22 cellular contexts compared by ENCODE assay signal in the genomic region with DNA sequence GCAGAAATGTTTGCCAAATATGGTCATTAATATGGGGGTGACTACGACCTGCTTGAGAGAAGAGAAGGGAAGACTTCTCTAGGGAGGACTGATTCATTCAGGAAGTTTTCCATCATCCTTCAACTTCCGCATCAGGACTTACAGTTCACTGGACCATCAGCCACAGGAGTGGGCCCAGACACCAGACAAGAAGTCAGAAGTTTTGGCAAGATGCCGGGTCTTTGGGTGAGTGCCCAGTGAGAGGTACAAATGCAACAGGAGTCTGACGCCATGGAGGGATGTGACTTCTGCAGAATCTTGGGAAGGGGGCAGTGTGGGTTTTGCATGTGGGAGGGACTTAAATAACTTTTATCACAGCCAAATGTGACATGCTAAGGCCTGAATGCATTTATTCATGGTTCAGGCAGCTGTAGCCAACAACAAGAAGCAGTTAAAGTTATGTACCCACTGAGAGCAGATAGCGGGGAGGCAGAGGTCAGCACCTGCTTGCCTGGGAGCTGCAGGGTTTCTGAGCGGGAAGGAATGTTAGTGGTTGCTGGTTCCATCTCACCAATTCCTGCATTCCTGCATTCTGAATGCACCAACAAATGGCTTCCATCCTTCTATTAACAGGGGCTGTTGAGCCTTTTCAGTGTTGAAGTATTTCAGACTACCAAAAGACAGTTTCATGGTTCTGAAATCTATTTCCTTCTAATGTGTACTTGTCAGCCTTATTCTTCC.
A peak's percentile ranks its signal among the peaks of the same experiment; 100 is the strongest.
DNase-seq lines count a peak whose midpoint lies in the region; ATAC-seq and TF ChIP-seq lines count a peak whose summit lies in the region.
"Had no signal": no experiment of that assay in that cellular context is flagged by ENCODE, and none has a peak within 500 bp of the region (broad histone marks: within the 10 kb centered on the region; RNA-seq: fewer than 3 reads in every experiment).

No MANE protein-coding gene starts in this region.

- ATAC-seq in heart right ventricle: no peak
- ATAC-seq in GM21515 (IDR thresholded peaks at IDR 0.05; ENCODE audit: unreplicated experiment): no peak
- ATAC-seq in stimulated activated naive CD8-positive, alpha-beta T cell treated with anti-CD3 and anti-CD28 coated beads, Interleukin-15, amount 100 ng/mL, for 72 hours: no peak
- ATAC-seq: Panc1 had no signal

- in situ Hi-C loops in astrocyte of the cerebellum (cut with HindIII; ENCODE audit: low sequenced_read_pairs): no loop called here

- H3K4me1 Mint-ChIP-seq in stimulated activated naive CD8-positive, alpha-beta T cell treated with anti-CD3 and anti-CD28 coated beads, Interleukin-15, amount 100 ng/mL, for 72 hours: no peaks in the 10 kb centered on the region
- H3K4me1 Mint-ChIP-seq: B cell, CD14-positive monocyte had no signal

- no peak overlapping the region for H3K27ac Mint-ChIP-seq in stimulated activated naive CD8-positive, alpha-beta T cell treated with anti-CD3 and anti-CD28 coated beads, Interleukin-15, amount 100 ng/mL, for 72 hours
- H3K27ac Mint-ChIP-seq: B cell, CD14-positive monocyte had no signal

- H3K27ac ChIP-seq in esophagus muscularis mucosa (replicated peaks in 1 of 4) (no peak overlapping the region), thyroid gland (no peak overlapping the region), heart right ventricle (no peak overlapping the region)
- H3K27ac ChIP-seq: 22Rv1 had no signal

- WGBS in esophagus muscularis mucosa: 51% methylated on average over 6 of the region's 6 CpGs
- 51 to 52% methylated on average over 5 to 6 of the region's 6 CpGs for whole genome bisulfite sequencing in thyroid gland, 2 donors
- 67 to 69% methylated on average over 6 of the region's 6 CpGs for WGBS in heart right ventricle, 2 donors

- H3K4me3 Mint-ChIP-seq in stimulated activated naive CD8-positive, alpha-beta T cell treated with anti-CD3 and anti-CD28 coated beads, Interleukin-15, amount 100 ng/mL, for 72 hours: no peak overlapping the region
- H3K4me3 Mint-ChIP-seq: B cell, CD14-positive monocyte had no signal

- intact Hi-C loops in esophagus muscularis mucosa (cut with DNase I) (no loop called here), thyroid gland (cut with DNase I) (no loop called here), heart right ventricle (cut with DNase I) (no loop called here)

- H3K36me3 ChIP-seq in esophagus muscularis mucosa (no peaks in the 10 kb centered on the region), thyroid gland (no peaks in the 10 kb centered on the region), heart right ventricle (no peaks in the 10 kb centered on the region)
- H3K36me3 ChIP-seq: MG63 had no signal

- TF ChIP-seq CTCF in astrocyte of the cerebellum (IDR thresholded peaks at IDR 0.05; ENCODE audit: low read depth, low read length, missing control alignments): no peak
- TF ChIP-seq CTCF in esophagus muscularis mucosa (IDR thresholded peaks at IDR 0.05): no peak
- TF ChIP-seq CTCF in thyroid gland (IDR thresholded peaks at IDR 0.05): no peak
- TF ChIP-seq CTCF in heart right ventricle (IDR thresholded peaks at IDR 0.05): no peak

- no peak for TF ChIP-seq EP300 in esophagus muscularis mucosa (IDR thresholded peaks at IDR 0.05)

- no peak overlapping the region for H3K4me3 ChIP-seq in astrocyte of the cerebellum (ENCODE audit: low read depth, low read length)
- no peak overlapping the region for H3K4me3 ChIP-seq in esophagus muscularis mucosa
- H3K4me3 ChIP-seq in thyroid gland (replicated peaks in 1 of 3): no peak overlapping the region
- no peak overlapping the region for H3K4me3 ChIP-seq in heart right ventricle
- H3K4me3 ChIP-seq: MG63 had no signal

- TF ChIP-seq POLR2A in esophagus muscularis mucosa (IDR thresholded peaks at IDR 0.05; ENCODE audit: low read depth) (no peak), thyroid gland (IDR thresholded peaks at IDR 0.05) (no peak)

- H3K4me1 ChIP-seq in esophagus muscularis mucosa (no peaks in the 10 kb centered on the region), thyroid gland (no peaks in the 10 kb centered on the region), heart right ventricle (no peaks in the 10 kb centered on the region)

- peaks cover 4 to 7% of the 10 kb centered on the region in 2 donors for H3K9me3 Mint-ChIP-seq in stimulated activated naive CD8-positive, alpha-beta T cell treated with anti-CD3 and anti-CD28 coated beads, Interleukin-15, amount 100 ng/mL, for 72 hours

- H3K27me3 Mint-ChIP-seq in stimulated activated naive CD8-positive, alpha-beta T cell treated with anti-CD3 and anti-CD28 coated beads, Interleukin-15, amount 100 ng/mL, for 72 hours: peaks cover 7% of the 10 kb centered on the region
- H3K27me3 Mint-ChIP-seq: B cell had no signal

- DNase-seq in DMS 273 (lab: John Stamatoyannopoulos, UW; ENCODE audit: unreplicated experiment) (peak; percentile 37), DMS 273 treated with DMSO at 0.1 percent for 48 hours (lab: John Stamatoyannopoulos, UW) (no peak), astrocyte of the cerebellum (ENCODE audit: low read depth) (peak; percentile 44), esophagus muscularis mucosa (ENCODE audit: extremely low spot score) (peak; percentile 78), thyroid gland (peak; percentile 79 to 86), heart right ventricle (no peak)
- no peak for DNase-seq in stimulated activated naive CD8-positive, alpha-beta T cell treated with anti-CD3 and anti-CD28 coated beads, Interleukin-15, amount 100 ng/mL, for 72 hours
- DNase-seq: H7; MG63; NCI-H1694; NCI-H2029 treated with DMSO at 0.1 percent for 48 hours; NCI-H446 treated with DMSO at 0.1 percent for 48 hours; NCI-H526; NCI-H82; NK-92 treated with Interleukin-12 subunit alpha and Interleukin-12 subunit beta, amount 100 ng/mL, for 24 hours; SK-N-SH; SW 1271 had no signal

- no peaks in the 10 kb centered on the region for H3K9me3 ChIP-seq in esophagus muscularis mucosa
- H3K9me3 ChIP-seq in thyroid gland: no peaks in the 10 kb centered on the region
- no peaks in the 10 kb centered on the region for H3K9me3 ChIP-seq in heart right ventricle
- H3K9me3 ChIP-seq: MG63, SK-N-SH had no signal

- H3K27me3 ChIP-seq in esophagus muscularis mucosa: no peaks in the 10 kb centered on the region
- no peaks in the 10 kb centered on the region for H3K27me3 ChIP-seq in thyroid gland
- peaks cover 0 to 9% (median 0%) of the 10 kb centered on the region in 7 donors for H3K27me3 ChIP-seq in heart right ventricle
- H3K27me3 ChIP-seq: MG63 had no signal

Comparison
In these comparisons a context has a peak if more than half of its experiments do, and no peak if none do; other contexts are left out.
1. DNase-seq: peak in DMS 273 (single experiment), astrocyte of the cerebellum (single experiment), esophagus muscularis mucosa (single experiment) and thyroid gland (2 of 2); none in DMS 273 treated with DMSO at 0.1 percent for 48 hours (single experiment), heart right ventricle (0 of 2) and stimulated activated naive CD8-positive, alpha-beta T cell treated with anti-CD3 and anti-CD28 coated beads, Interleukin-15, amount 100 ng/mL, for 72 hours (0 of 2).